17 cellular contexts compared by ENCODE assay signal in the genomic region with DNA sequence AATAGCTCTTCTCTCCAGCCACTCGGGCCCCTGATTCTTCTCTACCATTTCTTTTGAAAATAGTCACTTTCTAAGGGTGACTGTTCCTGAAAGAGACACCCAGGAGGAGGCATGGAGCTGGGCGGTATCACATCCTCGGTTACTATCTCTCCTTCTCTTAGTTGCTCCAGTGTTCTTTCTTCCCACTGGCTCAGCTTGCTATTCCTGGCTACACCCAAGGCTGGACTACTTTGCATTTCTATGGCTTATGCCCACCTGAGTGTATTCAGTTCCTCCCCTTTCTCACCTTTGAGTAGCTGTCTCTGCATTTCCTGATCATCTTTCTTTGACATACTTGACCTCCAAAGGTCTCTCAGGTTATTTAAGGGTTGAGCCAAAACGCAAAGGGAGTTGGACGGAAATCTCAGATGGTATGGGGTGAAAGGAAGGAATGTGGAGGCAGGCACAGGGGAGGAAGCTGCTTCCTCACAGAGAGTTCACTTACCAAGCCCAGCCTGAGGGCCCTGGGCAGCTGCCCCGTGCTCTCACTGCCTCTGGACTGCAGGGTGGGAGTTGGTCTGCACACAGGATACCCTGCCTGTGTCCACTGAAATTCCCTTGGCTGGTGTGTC.
DNase-seq lines count a peak whose midpoint lies in the region; ATAC-seq, FAIRE-seq and TF ChIP-seq lines count a peak whose summit lies in the region.
"Had no signal": no experiment of that assay in that cellular context is flagged by ENCODE, and none has a peak within 500 bp of the region (broad histone marks: within the 10 kb centered on the region; RNA-seq: fewer than 3 reads in every experiment).

No MANE protein-coding gene starts in this region.

- peaks cover 9% of the 10 kb centered on the region for H3K27me3 Mint-ChIP-seq in GM23338 (ENCODE audit: insufficient read depth, low read depth, poor library complexity)
- no peaks in the 10 kb centered on the region for H3K27me3 Mint-ChIP-seq in WTC11 (ENCODE audit: low read depth)
- peaks cover 13% of the 10 kb centered on the region for H3K27me3 Mint-ChIP-seq in stimulated activated naive CD8-positive, alpha-beta T cell treated with anti-CD3 and anti-CD28 coated beads, Interleukin-15, amount 100 ng/mL, for 72 hours

- peak overlapping the region; percentile 93 for H3K27ac ChIP-seq in GM23338 (ENCODE audit: low read depth)
- no peak overlapping the region for H3K27ac ChIP-seq in iPS-20b (ENCODE audit: low read length)
- H3K27ac ChIP-seq in small intestine (ENCODE audit: low read depth in 1 of 2, low read length in 1 of 2) = no peak overlapping the region
- H3K27ac ChIP-seq: KMS-11 had no signal

- peak overlapping the region; percentile 69 for H3K4me2 ChIP-seq in GM23338
- H3K4me2 ChIP-seq: KMS-11, SK-N-SH had no signal

- peaks cover 46% of the 10 kb centered on the region for H3K4me1 Mint-ChIP-seq in GM23338
- peaks cover 68% of the 10 kb centered on the region for H3K4me1 Mint-ChIP-seq in WTC11
- H3K4me1 Mint-ChIP-seq in stimulated activated effector memory CD8-positive, alpha-beta T cell treated with anti-CD3 and anti-CD28 coated beads, Interleukin-12 subunit alpha, Interleukin-12 subunit beta, amount 100 ng/mL, for 72 hours = no peaks in the 10 kb centered on the region
- no peaks in the 10 kb centered on the region for H3K4me1 Mint-ChIP-seq in stimulated activated naive CD8-positive, alpha-beta T cell treated with anti-CD3 and anti-CD28 coated beads, Interleukin-15, amount 100 ng/mL, for 72 hours

- H3K9me2 ChIP-seq in GM23338 (ENCODE audit: insufficient read depth) = peaks cover 24% of the 10 kb centered on the region
- H3K9me2 ChIP-seq: SK-N-SH had no signal

- DNase-seq in GM23338 (ENCODE audit: low spot score) = peak; percentile 47
- DNase-seq in WTC11 (ENCODE audit: low spot score) = no peak
- peak in 1 of 2 donors; percentile 10 for DNase-seq in stimulated activated effector memory CD8-positive, alpha-beta T cell treated with anti-CD3 and anti-CD28 coated beads, Interleukin-12 subunit alpha, Interleukin-12 subunit beta, amount 100 ng/mL, for 72 hours (ENCODE audit: low spot score in 2 of 2)
- DNase-seq in small intestine = no peak
- no peak for DNase-seq in stimulated activated naive CD8-positive, alpha-beta T cell treated with anti-CD3 and anti-CD28 coated beads, Interleukin-15, amount 100 ng/mL, for 72 hours
- DNase-seq in Kasumi-1 (lab: John Stamatoyannopoulos, UW) = no peak
- DNase-seq: C1 segment of cervical spinal cord, DMS79, NCI-H1417, NCI-H187 treated with DMSO at 0.1 percent for 48 hours, NCI-H345, NCI-H524 treated with DMSO at 0.1 percent for 48 hours, RPMI8226, SHP77 treated with DMSO at 0.1 percent for 48 hours, SK-N-SH had no signal

- H3K36me3 Mint-ChIP-seq in GM23338 (ENCODE audit: low read depth) = no peaks in the 10 kb centered on the region
- peaks cover 6% of the 10 kb centered on the region; the same call in 1 of the 2 replicates for H3K36me3 Mint-ChIP-seq in WTC11
- H3K36me3 Mint-ChIP-seq in stimulated activated effector memory CD8-positive, alpha-beta T cell treated with anti-CD3 and anti-CD28 coated beads, Interleukin-12 subunit alpha, Interleukin-12 subunit beta, amount 100 ng/mL, for 72 hours = no peaks in the 10 kb centered on the region

- H3K36me3 ChIP-seq in GM23338 (ENCODE audit: insufficient read depth) (no peaks in the 10 kb centered on the region), iPS-20b (ENCODE audit: insufficient read depth, low read depth, low read length) (no peaks in the 10 kb centered on the region), small intestine (ENCODE audit: control insufficient read depth in 2 of 2, insufficient read depth in 2 of 2, low read length in 2 of 2) (no peaks in the 10 kb centered on the region)

- CTCF ChIA-PET in WTC11 (lab: Charles Lee) = interaction anchor here (0.7 to 1.6 kb wide), 8 partner anchors 9 to 329 kb away, joined by 3 to 4 read pairs (median 3); a partner anchor contains a TSS

- no peak for FAIRE-seq in small intestine (lab: Jason Lieb, UNC)

- H3K79me2 ChIP-seq in GM23338 (replicated peaks; ENCODE audit: insufficient read depth) = no peaks in the 10 kb centered on the region

- H3K27ac Mint-ChIP-seq in GM23338 (no peak overlapping the region), WTC11 (peak overlapping the region; percentile 73)
- no peak overlapping the region for H3K27ac Mint-ChIP-seq in stimulated activated effector memory CD8-positive, alpha-beta T cell treated with anti-CD3 and anti-CD28 coated beads, Interleukin-12 subunit alpha, Interleukin-12 subunit beta, amount 100 ng/mL, for 72 hours
- no peak overlapping the region for H3K27ac Mint-ChIP-seq in stimulated activated naive CD8-positive, alpha-beta T cell treated with anti-CD3 and anti-CD28 coated beads, Interleukin-15, amount 100 ng/mL, for 72 hours

- ATAC-seq in GM23338 (peak; percentile 78), WTC11 (peak; percentile 88)
- ATAC-seq in stimulated activated effector memory CD8-positive, alpha-beta T cell treated with anti-CD3 and anti-CD28 coated beads, Interleukin-12 subunit alpha, Interleukin-12 subunit beta, amount 100 ng/mL, for 72 hours = peak; percentile 34
- ATAC-seq in stimulated activated naive CD8-positive, alpha-beta T cell treated with anti-CD3 and anti-CD28 coated beads, Interleukin-15, amount 100 ng/mL, for 72 hours = no peak

- H3K9me3 ChIP-seq in iPS-20b (ENCODE audit: insufficient read depth, low read depth, low read length) (no peaks in the 10 kb centered on the region), small intestine (ENCODE audit: control insufficient read depth, low read depth) (no peaks in the 10 kb centered on the region)
- H3K9me3 ChIP-seq: SK-N-SH had no signal

- no peaks in the 10 kb centered on the region for H4K20me1 ChIP-seq in GM23338 (replicated peaks; ENCODE audit: insufficient read depth)

- no peak for TF ChIP-seq CTCF in GM23338 (conservative IDR thresholded peaks at IDR 0.05; ENCODE audit: low read depth in 2 of 2)
- no peak for TF ChIP-seq CTCF in WTC11 (IDR thresholded peaks at IDR 0.05)

- H3K4me3 ChIP-seq in GM23338 (peak overlapping the region; percentile 26; the same call in 1 of the 2 replicates), iPS-20b (ENCODE audit: low read length) (peak overlapping the region; percentile 38), small intestine (ENCODE audit: low read depth in 1 of 2, low read length in 2 of 2) (no peak overlapping the region)

- POLR2A ChIA-PET in WTC11 (lab: Charles Lee) = interaction anchor here (1.2 kb wide), 1 partner anchor 10 kb away, joined by 4 read pairs; no protein-coding TSS in a partner anchor

- H2AFZ ChIP-seq in GM23338 = peak overlapping the region; percentile 6; the same call in 1 of the 2 replicates

- H3K4me1 ChIP-seq in GM23338 (ENCODE audit: insufficient read depth) = peaks cover 32% of the 10 kb centered on the region
- H3K4me1 ChIP-seq in iPS-20b (ENCODE audit: insufficient read depth, low read length) = peaks cover 28% of the 10 kb centered on the region
- H3K4me1 ChIP-seq in small intestine (ENCODE audit: control insufficient read depth in 2 of 2, insufficient read depth in 1 of 2, low read depth in 1 of 2, low read length in 1 of 2) = no peaks in the 10 kb centered on the region

- no peaks in the 10 kb centered on the region for H3K27me3 ChIP-seq in GM23338 (ENCODE audit: insufficient read depth)
- no peaks in the 10 kb centered on the region for H3K27me3 ChIP-seq in iPS-20b (ENCODE audit: insufficient read depth, low read length)
- no peaks in the 10 kb centered on the region for H3K27me3 ChIP-seq in small intestine (ENCODE audit: control insufficient read depth in 2 of 2, insufficient read depth in 2 of 2, low read length in 2 of 2)

- peak overlapping the region; percentile 15; the same call in 1 of the 2 replicates for H3K9ac ChIP-seq in iPS-20b (ENCODE audit: low read depth, low read length)
- H3K9ac ChIP-seq: KMS-11, SK-N-SH had no signal

- no peaks in the 10 kb centered on the region for H3F3A ChIP-seq in GM23338 (replicated peaks; ENCODE audit: low read depth)

- H3K9me3 Mint-ChIP-seq in GM23338 = no peaks in the 10 kb centered on the region
- H3K9me3 Mint-ChIP-seq in WTC11 = peaks cover 4% of the 10 kb centered on the region; the same call in 1 of the 2 replicates
- H3K9me3 Mint-ChIP-seq in stimulated activated effector memory CD8-positive, alpha-beta T cell treated with anti-CD3 and anti-CD28 coated beads, Interleukin-12 subunit alpha, Interleukin-12 subunit beta, amount 100 ng/mL, for 72 hours = no peaks in the 10 kb centered on the region
- H3K9me3 Mint-ChIP-seq in stimulated activated naive CD8-positive, alpha-beta T cell treated with anti-CD3 and anti-CD28 coated beads, Interleukin-15, amount 100 ng/mL, for 72 hours = no peaks in the 10 kb centered on the region

- no peak overlapping the region for H3K4me3 Mint-ChIP-seq in GM23338
- H3K4me3 Mint-ChIP-seq in WTC11 = peak overlapping the region; percentile 39
- no peak overlapping the region for H3K4me3 Mint-ChIP-seq in stimulated activated effector memory CD8-positive, alpha-beta T cell treated with anti-CD3 and anti-CD28 coated beads, Interleukin-12 subunit alpha, Interleukin-12 subunit beta, amount 100 ng/mL, for 72 hours
- no peak overlapping the region for H3K4me3 Mint-ChIP-seq in stimulated activated naive CD8-positive, alpha-beta T cell treated with anti-CD3 and anti-CD28 coated beads, Interleukin-15, amount 100 ng/mL, for 72 hours

- WGBS in small intestine, 3 donors = 56 to 65% (median 65%) methylated on average over 6 of the region's 6 CpGs

TF ChIP-seq in GM23338, 12 proteins besides CTCF, POLR2A, EP300 and RAD21:
- TF ChIP-seq NANOG (IDR thresholded peaks at IDR 0.05; ENCODE audit: borderline replicate concordance) = peak; percentile 50; the same call in 1 of the 2 replicates
- no peak for TF ChIP-seq JUNB (IDR thresholded peaks at IDR 0.05; ENCODE audit: unreplicated experiment)

TF ChIP-seq in WTC11, 78 proteins besides CTCF, POLR2A, EP300 and RAD21:
- peak; percentile 76; the same call in 1 of the 2 replicates for TF ChIP-seq TEAD1 (CRISPR knock-in tag; IDR thresholded peaks at IDR 0.05)
- no peak for TF ChIP-seq SP1 (CRISPR knock-in tag; conservative IDR thresholded peaks at IDR 0.05)
- TF ChIP-seq EMX1 (CRISPR knock-in tag; IDR thresholded peaks at IDR 0.05) = no peak
- peak; percentile 94 for TF ChIP-seq ZNF121 (CRISPR knock-in tag; IDR thresholded peaks at IDR 0.05)

Comparison
In these comparisons a context has a peak if more than half of its experiments do, and no peak if none do; other contexts are left out.
1. H3K4me3 ChIP-seq: peak in GM23338 (single experiment) and iPS-20b (single experiment); none in small intestine (0 of 2).